In genomic region chr16:14773654-14774053, GRCh38 we compare ENCODE assay signal across 8 cellular contexts. TPM values are rescaled to one million over a fixed set of nuclear protein-coding genes. Genes with fewer than 3 reads are reported as not detected.
DNase-seq lines count a peak whose midpoint lies in the region; ATAC-seq, FAIRE-seq and TF ChIP-seq lines count a peak whose summit lies in the region.
"Not testable (repeated sequence)": the region's sequence is repeated elsewhere in the genome, so short reads cannot be mapped to it uniquely, and the experiment has no call there.
"Had no signal": no experiment of that assay in that cellular context is flagged by ENCODE, and none has a peak within 500 bp of the region (broad histone marks: within the 10 kb centered on the region; RNA-seq: fewer than 3 reads in every experiment).

No MANE protein-coding gene starts in this region.

- FAIRE-seq in K562 (lab: Jason Lieb, UNC) = not testable (repeated sequence)

- CTCF ChIA-PET in HCT116 (lab: Charles Lee); K562 (lab: Yijun Ruan, JAX; ENCODE audit: low intra/inter-chr PET ratio): not testable (repeated sequence)

- in situ Hi-C loops in K562 (cut with MboI) = loop anchor here (10.0 kb wide), 1 partner anchor 581 kb away; no protein-coding TSS in a partner anchor

- DNase-seq in HCT116 (ENCODE audit: low read depth, low spot score); K562 (ENCODE audit: extremely low read depth in 1 of 4, low spot score in 3 of 4): not testable (repeated sequence)

- H3K36me3 ChIP-seq in HCT116 (ENCODE audit: control insufficient read depth in 1 of 2, insufficient read depth in 2 of 2, low read length in 2 of 2); K562 (ENCODE audit: control insufficient read depth, insufficient read depth, low read length): not testable (repeated sequence)

- not testable (repeated sequence) for H4K20me1 ChIP-seq in HCT116 (ENCODE audit: insufficient read depth); K562 (replicated peaks; ENCODE audit: control insufficient read depth, insufficient read depth, low read length)

- intact Hi-C loops in HCT116 (cut with micrococcal nuclease); K562 (cut with micrococcal nuclease): not testable (repeated sequence)

- not testable (repeated sequence) for H3K9me2 ChIP-seq in HCT116 (ENCODE audit: insufficient read depth)

- not testable (repeated sequence) for H3K79me2 ChIP-seq in HCT116 (ENCODE audit: insufficient read depth, low read length); K562 (ENCODE audit: control insufficient read depth, insufficient read depth, low read length)

- not testable (repeated sequence) for H2AFZ ChIP-seq in HCT116 (ENCODE audit: low read depth, low read length, poor library complexity, severe bottlenecking); K562 (ENCODE audit: low read depth, low read length)

- not testable (repeated sequence) for H3K4me1 ChIP-seq in HCT116 (ENCODE audit: control insufficient read depth in 1 of 2, insufficient read depth in 2 of 2, low read length in 2 of 2); K562 (replicated peaks in 1 of 2; ENCODE audit: control insufficient read depth in 2 of 2, insufficient read depth in 2 of 2, low read length in 2 of 2)

- BruUV-seq in HCT116 (replicated peaks; lab: Mats Ljungman, UMichigan); K562 (replicated peaks; lab: Mats Ljungman, UMichigan): not testable (repeated sequence)

- H3K27me3 ChIP-seq in HCT116 (ENCODE audit: insufficient read depth, low read length); K562 (ENCODE audit: control insufficient read depth in 2 of 2, insufficient read depth in 2 of 2, low read length in 2 of 2): not testable (repeated sequence)

- POLR2A ChIA-PET in HCT116 (lab: Charles Lee); K562 (lab: Yijun Ruan, JAX): not testable (repeated sequence)

- not testable (repeated sequence) for H3K4me2 ChIP-seq in HCT116 (ENCODE audit: low read length); K562 (ENCODE audit: insufficient read depth, low read length)

- H3K27ac ChIP-seq in HCT116 (ENCODE audit: low read depth, low read length); K562 (ENCODE audit: extremely low read depth, low read depth, low read length): not testable (repeated sequence)

- RAD21 ChIA-PET in HCT116 (lab: Charles Lee; ENCODE audit: low non-redundant PET in 1 of 2, low total read pairs in 2 of 2, uncharacterized antibody in 2 of 2, unreplicated experiment in 2 of 2) = not testable (repeated sequence)

- not testable (repeated sequence) for TF ChIP-seq POLR2A in HCT116 (IDR thresholded peaks at IDR 0.05; ENCODE audit: borderline replicate concordance, extremely low read depth, insufficient read depth, insufficient read length); K562 (conservative IDR thresholded peaks at IDR 0.05)

- not testable (repeated sequence) for TF ChIP-seq EP300 in K562 (IDR thresholded peaks at IDR 0.05; ENCODE audit: low read length)

- not testable (repeated sequence) for TF ChIP-seq RAD21 in HCT116 (IDR thresholded peaks at IDR 0.05; ENCODE audit: low read depth); K562 (CRISPR knock-in tag; conservative IDR thresholded peaks at IDR 0.05 in 1 of 2, IDR thresholded peaks at IDR 0.05 in 1 of 2)

- not testable (repeated sequence) for H3K9me1 ChIP-seq in K562 (ENCODE audit: control insufficient read depth, insufficient read depth, low read length)

- not testable (repeated sequence) for H3K4me3 ChIP-seq in HCT116 (replicated peaks in 1 of 2; ENCODE audit: low read depth in 1 of 2, low read length in 2 of 2); K562

- ATAC-seq in HCT116 (peak; percentile 67), K562 (peak; percentile 82)

- no CpG with 5 or more reads among the region's 2 CpGs for WGBS in K562 (ENCODE audit: insufficient coverage, low coverage, missing lambda C conversion rate)

- not testable (repeated sequence) for H3K9me3 ChIP-seq in HCT116 (ENCODE audit: control insufficient read depth in 1 of 2, insufficient read depth in 1 of 2, low read depth in 1 of 2, low read length in 2 of 2); K562 (replicated peaks; ENCODE audit: control insufficient read depth, insufficient read depth, low read depth, low read length)

- H3K9ac ChIP-seq in HCT116 (ENCODE audit: low read length); K562 (ENCODE audit: insufficient read depth in 1 of 2, low read depth in 2 of 2, low read length in 2 of 2): not testable (repeated sequence)

- TF ChIP-seq CTCF in HCT116 (IDR thresholded peaks at IDR 0.05 in 2 of 3, conservative IDR thresholded peaks at IDR 0.05 in 1 of 3; ENCODE audit: borderline replicate concordance in 1 of 3, insufficient read depth in 1 of 3, low read depth in 2 of 3, low read length in 2 of 3); K562 (IDR thresholded peaks at IDR 0.05 in 2 of 3, conservative IDR thresholded peaks at IDR 0.05 in 1 of 3; ENCODE audit: insufficient read depth in 2 of 3, low read depth in 1 of 3, low read length in 3 of 3): not testable (repeated sequence)

RNA-seq across cellular contexts. Expression of gene NPIPA2, which starts 31.3 kb away (rescaled TPM):
- total RNA-seq in HCT116 (2021; ENCODE audit: unreplicated experiment) = 3.1 TPM
- polyA plus RNA-seq in HCT116 (2012) = 1.4 and 2.4 TPM in 2 replicates
- 10.1 and 26.2 TPM in 2 replicates for total RNA-seq in K562 (2011; cell fraction: chromatin; rRNA removed; ENCODE audit: low replicate concordance)
- 5.3 and 5.8 TPM in 2 replicates for total RNA-seq in K562 (2011; cell fraction: nucleolus; rRNA removed)
- total RNA-seq in K562 (2011; cell fraction: nucleoplasm; rRNA removed) = 3.0 and 9.5 TPM in 2 replicates
- total RNA-seq in K562 (2014; rRNA removed) = 2.0 TPM in 2 replicates
- total RNA-seq in K562 (2014; rRNA removed; fragmentation: Illumina TruSeq; extraction: Trizol) = 1.4 and 4.3 TPM in 2 replicates
- total RNA-seq in K562 (2015; rRNA removed; fragmentation: Illumina TruSeq; extraction: Trizol) = 4.0 and 4.3 TPM in 2 replicates
- 4.5 and 6.2 TPM in 2 replicates for total RNA-seq in K562 (2021)
- 0.83 and 1.3 TPM in 2 replicates for polyA plus RNA-seq in K562 (2011; rRNA removed)
- 0.49 and 0.91 TPM in 2 replicates for polyA plus RNA-seq in K562 (2011; cell fraction: cytosol; rRNA removed)
- polyA plus RNA-seq in K562 (2011; cell fraction: nucleus; rRNA removed) = 6.3 and 6.4 TPM in 2 replicates
- polyA plus RNA-seq in K562 (2012) = 1.9 and 2.2 TPM in 2 replicates
- 2.1 and 6.6 TPM in 2 replicates for polyA plus RNA-seq in K562 (2014; fragmentation: Illumina TruSeq; extraction: Trizol)
- under 1 TPM; 0.14 to 0.23 TPM for polyA plus RNA-seq in K562 (2014; fragmentation: Nextera tagmentation; extraction: Ambion mirVana)
- 3.9 and 5.1 TPM in 2 replicates for polyA plus RNA-seq in K562 (2014; rRNA removed)
- polyA minus RNA-seq in K562 (2011; rRNA and poly(A)+ RNA removed) = 0.91 TPM in 1 of 2 replicates, not detected in the other
- polyA minus RNA-seq in K562 (2011; cell fraction: cytosol; rRNA and poly(A)+ RNA removed) = not detected in 2 replicates
- polyA minus RNA-seq in K562 (2011; cell fraction: nucleus; rRNA and poly(A)+ RNA removed) = 1.2 TPM in 1 of 2 replicates, not detected in the other
- total RNA-seq: Calu3, Daoy had no signal
- polyA plus RNA-seq: CD14-positive monocyte; CD4-positive, alpha-beta memory T cell; CD4-positive, CD25-positive, alpha-beta regulatory T cell; CD8-positive, alpha-beta memory T cell had no signal

RNA-seq across cellular contexts. Expression of gene NOMO1, which starts 59.9 kb away (rescaled TPM):
- total RNA-seq in HCT116 (2021; ENCODE audit: unreplicated experiment) (122 TPM), K562 (2014; rRNA removed) (30.3 and 49.3 TPM in 2 replicates), K562 (2014; rRNA removed; fragmentation: Illumina TruSeq; extraction: Trizol) (39.0 and 42.1 TPM in 2 replicates), K562 (2015; rRNA removed; fragmentation: Illumina TruSeq; extraction: Trizol) (51.4 and 51.7 TPM in 2 replicates), K562 (2021) (74.2 and 76.9 TPM in 2 replicates)
- 126 and 138 TPM in 2 replicates for polyA plus RNA-seq in HCT116 (2012)
- total RNA-seq in K562 (2011; cell fraction: chromatin; rRNA removed; ENCODE audit: low replicate concordance) = 81.8 and 143 TPM in 2 replicates
- total RNA-seq in K562 (2011; cell fraction: nucleolus; rRNA removed) = 144 and 152 TPM in 2 replicates
- total RNA-seq in K562 (2011; cell fraction: nucleoplasm; rRNA removed) = 113 and 127 TPM in 2 replicates
- polyA plus RNA-seq in K562 (2011; rRNA removed) (34.6 and 38.7 TPM in 2 replicates), K562 (2014; fragmentation: Illumina TruSeq; extraction: Trizol) (90.1 and 106 TPM in 2 replicates), K562 (2014; fragmentation: Nextera tagmentation; extraction: Ambion mirVana) (10 to 100 TPM; 13.3 to 21.7 TPM), K562 (2014; rRNA removed) (27.2 and 36.5 TPM in 2 replicates)
- polyA plus RNA-seq in K562 (2011; cell fraction: cytosol; rRNA removed) = 31.0 and 42.1 TPM in 2 replicates
- 52.4 and 56.6 TPM in 2 replicates for polyA plus RNA-seq in K562 (2011; cell fraction: nucleus; rRNA removed)
- polyA plus RNA-seq in K562 (2012) = 53.8 and 76.0 TPM in 2 replicates
- 52.7 and 76.2 TPM in 2 replicates for polyA minus RNA-seq in K562 (2011; rRNA and poly(A)+ RNA removed)
- polyA minus RNA-seq in K562 (2011; cell fraction: cytosol; rRNA and poly(A)+ RNA removed) = 86.1 and 86.6 TPM in 2 replicates
- 15.9 and 37.3 TPM in 2 replicates for polyA minus RNA-seq in K562 (2011; cell fraction: nucleus; rRNA and poly(A)+ RNA removed)
